ENCODE assay signal across 8 cellular contexts in genomic region chr19:48446579-48446978, GRCh38. TPM values are rescaled to one million over a fixed set of nuclear protein-coding genes. Genes with fewer than 3 reads are reported as not detected.
A peak's percentile ranks its signal among the peaks of the same experiment; 100 is the strongest.
DNase-seq lines count a peak whose midpoint lies in the region; ATAC-seq, FAIRE-seq and TF ChIP-seq lines count a peak whose summit lies in the region.

No MANE protein-coding gene starts in this region.

- H3K4me3 ChIP-seq in A549 (peak overlapping the region; percentile 81), HUES64 (ENCODE audit: low read length) (peak overlapping the region; percentile 88), bronchial epithelial cell (ENCODE audit: low read depth, low read length) (peak overlapping the region; percentile 86), mucosa of stomach (ENCODE audit: low read length) (peak overlapping the region; percentile 96)

- H3K9me3 ChIP-seq in A549 (no peaks in the 10 kb centered on the region), HUES64 (ENCODE audit: insufficient read depth, low read depth, low read length) (no peaks in the 10 kb centered on the region), mucosa of stomach (ENCODE audit: control insufficient read depth, low read length) (no peaks in the 10 kb centered on the region)

- TF ChIP-seq CTCF in A549 (IDR thresholded peaks at IDR 0.05): no peak
- no peak for TF ChIP-seq CTCF in bronchial epithelial cell (IDR thresholded peaks at IDR 0.05; ENCODE audit: insufficient read depth, low read length, severe bottlenecking)

- POLR2A ChIA-PET in A549 (lab: Yijun Ruan, JAX): interaction anchor here (0.5 to 2.0 kb wide), 7 partner anchors 9 to 138 kb away, joined by 3 to 6 read pairs (median 3); partner anchors contain the start of gene KCNJ14

- DNase-seq in A549 (ENCODE audit: low read depth in 1 of 2, low spot score in 1 of 2) (no peak), bronchial epithelial cell (ENCODE audit: low read depth) (no peak), NCI-H774 (lab: John Stamatoyannopoulos, UW) (no peak), H54 (ENCODE audit: insufficient read length, low spot score) (no peak), GDM1 (lab: John Stamatoyannopoulos, UW) (no peak), hypothalamus (lab: John Stamatoyannopoulos, UW) (no peak)

- H3K9ac ChIP-seq in HUES64 (ENCODE audit: low read depth, low read length) (peak overlapping the region; percentile 91), mucosa of stomach (ENCODE audit: low read length) (peak overlapping the region; percentile 83)

- WGBS in A549 (ENCODE audit: missing lambda C conversion rate): 76% methylated on average over 7 of the region's 7 CpGs
- 85% methylated on average over 6 of the region's 7 CpGs for WGBS in HUES64

- H3K27ac ChIP-seq in A549 (peak overlapping the region; percentile 90 to 91), HUES64 (ENCODE audit: low read depth, low read length) (no peak overlapping the region; the same call in 1 of the 2 replicates)

- TF ChIP-seq POLR2A in A549 (IDR thresholded peaks at IDR 0.05; ENCODE audit: low read length) (no peak), H54 (IDR thresholded peaks at IDR 0.05; ENCODE audit: low read depth, low read length) (no peak)

- peak overlapping the region; percentile 99 for H3K4me2 ChIP-seq in A549

- H3K4me1 ChIP-seq in A549: peaks cover 23% of the 10 kb centered on the region
- H3K4me1 ChIP-seq in HUES64 (ENCODE audit: insufficient read depth, low read length): peaks cover 8% of the 10 kb centered on the region
- H3K4me1 ChIP-seq in mucosa of stomach (ENCODE audit: control insufficient read depth, insufficient read depth, low read length): peaks cover 22% of the 10 kb centered on the region

- no peak for FAIRE-seq in A549 (lab: Jason Lieb, UNC)
- FAIRE-seq in bronchial epithelial cell (lab: Jason Lieb, UNC): no peak
- FAIRE-seq in H54 (lab: Jason Lieb, UNC): no peak

- no peak for TF ChIP-seq RAD21 in A549 (conservative IDR thresholded peaks at IDR 0.05 in 1 of 2, IDR thresholded peaks at IDR 0.05 in 1 of 2)

- CTCF ChIA-PET in A549 (lab: Yijun Ruan, JAX): interaction anchor here (0.6 to 4.6 kb wide), 25 partner anchors 9 to 162 kb away, joined by 3 to 30 read pairs (median 8); partner anchors contain the start of genes KCNJ14, KDELR1, SYNGR4 and TMEM143

- no peak for ATAC-seq in A549

- no peak for TF ChIP-seq EP300 in A549 (IDR thresholded peaks at IDR 0.05)

- peaks cover 47% of the 10 kb centered on the region for H3K36me3 ChIP-seq in HUES64 (ENCODE audit: insufficient read depth, low read length)
- peaks cover 22% of the 10 kb centered on the region for H3K36me3 ChIP-seq in bronchial epithelial cell (ENCODE audit: control insufficient read depth, insufficient read depth, low read length)
- peaks cover 9% of the 10 kb centered on the region for H3K36me3 ChIP-seq in mucosa of stomach (ENCODE audit: control insufficient read depth, insufficient read depth, low read length)

- H3K27me3 ChIP-seq in HUES64 (ENCODE audit: insufficient read depth, low read length): peaks cover 30% of the 10 kb centered on the region
- peaks cover 3% of the 10 kb centered on the region for H3K27me3 ChIP-seq in bronchial epithelial cell (ENCODE audit: control insufficient read depth, insufficient read depth, low read length)
- peaks cover 21% of the 10 kb centered on the region for H3K27me3 ChIP-seq in mucosa of stomach (ENCODE audit: control insufficient read depth, insufficient read depth, low read length)

TF ChIP-seq in A549, 52 proteins besides CTCF, POLR2A, EP300 and RAD21:
- TF ChIP-seq JUNB (IDR thresholded peaks at IDR 0.05) (no peak), HMGXB4 (CRISPR knock-in tag; IDR thresholded peaks at IDR 0.05; ENCODE audit: borderline replicate concordance) (no peak), EHMT2 (IDR thresholded peaks at IDR 0.05; ENCODE audit: low read depth) (no peak), MAX (IDR thresholded peaks at IDR 0.05) (no peak)

RNA-seq across cellular contexts. Expression of gene GRWD1, which starts 0.8 kb away (rescaled TPM):
- polyA plus RNA-seq in A549 (2011; rRNA removed): 40.0 and 48.1 TPM in 2 replicates
- polyA plus RNA-seq in A549 (2012; cell fraction: cytosol; rRNA removed): 64.4 and 73.9 TPM in 2 replicates
- polyA plus RNA-seq in A549 (2012; cell fraction: nucleus; rRNA removed): 93.3 and 105 TPM in 2 replicates
- 82.1 to 87.0 TPM (median 84.2 TPM) in 3 replicates for polyA plus RNA-seq in A549 (2017; fragmentation: RNase III; extraction: RNeasy Plus Mini Kit Qiagen cat#74134 plus additional on column Dnase treatment)
- polyA minus RNA-seq in A549 (2011; rRNA and poly(A)+ RNA removed): 28.1 and 30.0 TPM in 2 replicates
- 31.0 TPM for polyA plus RNA-seq in HUES64 (2013, experiment 1 of 2)
- 25.9 TPM for polyA plus RNA-seq in HUES64 (2013, experiment 2 of 2)
- total RNA-seq in bronchial epithelial cell: 23.4 and 31.9 TPM in 2 replicates

RNA-seq across cellular contexts. Expression of gene KCNJ14, which starts 8.8 kb away (rescaled TPM):
- polyA plus RNA-seq in A549 (2011; rRNA removed) (1.9 and 2.2 TPM in 2 replicates), A549 (2017; fragmentation: RNase III; extraction: RNeasy Plus Mini Kit Qiagen cat#74134 plus additional on column Dnase treatment) (1.3 to 1.4 TPM (median 1.3 TPM) in 3 replicates)
- polyA plus RNA-seq in A549 (2012; cell fraction: cytosol; rRNA removed): 1.5 and 1.9 TPM in 2 replicates
- 12.5 and 14.5 TPM in 2 replicates for polyA plus RNA-seq in A549 (2012; cell fraction: nucleus; rRNA removed)
- 1.9 and 2.4 TPM in 2 replicates for polyA minus RNA-seq in A549 (2011; rRNA and poly(A)+ RNA removed)
- polyA plus RNA-seq in HUES64 (2013, experiment 1 of 2): 0.45 TPM
- polyA plus RNA-seq in HUES64 (2013, experiment 2 of 2): 0.19 TPM
- total RNA-seq in bronchial epithelial cell: 1.0 and 1.1 TPM in 2 replicates

RNA-seq across cellular contexts. Expression of gene CYTH2, which starts 22.6 kb away (rescaled TPM):
- polyA plus RNA-seq in A549 (2011; rRNA removed) (33.4 and 36.9 TPM in 2 replicates), A549 (2017; fragmentation: RNase III; extraction: RNeasy Plus Mini Kit Qiagen cat#74134 plus additional on column Dnase treatment) (42.3 to 55.4 TPM (median 50.5 TPM) in 3 replicates)
- 48.4 and 61.1 TPM in 2 replicates for polyA plus RNA-seq in A549 (2012; cell fraction: cytosol; rRNA removed)
- 158 and 205 TPM in 2 replicates for polyA plus RNA-seq in A549 (2012; cell fraction: nucleus; rRNA removed)
- 49.4 and 52.6 TPM in 2 replicates for polyA minus RNA-seq in A549 (2011; rRNA and poly(A)+ RNA removed)
- polyA plus RNA-seq in HUES64 (2013, experiment 1 of 2): 57.6 TPM
- 48.2 TPM for polyA plus RNA-seq in HUES64 (2013, experiment 2 of 2)
- total RNA-seq in bronchial epithelial cell: 24.2 and 36.6 TPM in 2 replicates

RNA-seq across cellular contexts. Expression of gene GRIN2D, which starts 53.1 kb away (rescaled TPM):
- polyA plus RNA-seq in A549 (2011; rRNA removed) (2.6 and 3.4 TPM in 2 replicates), A549 (2017; fragmentation: RNase III; extraction: RNeasy Plus Mini Kit Qiagen cat#74134 plus additional on column Dnase treatment) (5.8 to 6.8 TPM (median 6.3 TPM) in 3 replicates)
- 4.9 and 6.7 TPM in 2 replicates for polyA plus RNA-seq in A549 (2012; cell fraction: cytosol; rRNA removed)
- 17.0 and 20.5 TPM in 2 replicates for polyA plus RNA-seq in A549 (2012; cell fraction: nucleus; rRNA removed)
- 5.4 and 8.1 TPM in 2 replicates for polyA minus RNA-seq in A549 (2011; rRNA and poly(A)+ RNA removed)
- polyA plus RNA-seq in HUES64 (2013, experiment 1 of 2): 1.4 TPM
- 3.4 TPM for polyA plus RNA-seq in HUES64 (2013, experiment 2 of 2)
- under 0.01 TPM in 1 of 2 replicates, not detected in the other for total RNA-seq in bronchial epithelial cell

RNA-seq across cellular contexts. Expression of gene KDELR1, which starts 55.2 kb away (rescaled TPM):
- polyA plus RNA-seq in A549 (2011; rRNA removed) (200 and 270 TPM in 2 replicates), A549 (2017; fragmentation: RNase III; extraction: RNeasy Plus Mini Kit Qiagen cat#74134 plus additional on column Dnase treatment) (280 to 318 TPM (median 302 TPM) in 3 replicates)
- polyA plus RNA-seq in A549 (2012; cell fraction: cytosol; rRNA removed): 203 and 269 TPM in 2 replicates
- 238 and 248 TPM in 2 replicates for polyA plus RNA-seq in A549 (2012; cell fraction: nucleus; rRNA removed)
- polyA minus RNA-seq in A549 (2011; rRNA and poly(A)+ RNA removed): 222 and 240 TPM in 2 replicates
- polyA plus RNA-seq in HUES64 (2013, experiment 1 of 2): 141 TPM
- polyA plus RNA-seq in HUES64 (2013, experiment 2 of 2): 167 TPM
- 27.9 and 30.6 TPM in 2 replicates for total RNA-seq in bronchial epithelial cell
